8 cellular contexts compared by ENCODE assay signal in genomic region chr5:43482490-43483064, GRCh38. TPM values are rescaled to one million over a fixed set of nuclear protein-coding genes. Genes with fewer than 3 reads are reported as not detected.
A peak's percentile ranks its signal among the peaks of the same experiment; 100 is the strongest.
DNase-seq lines count a peak whose midpoint lies in the region; ATAC-seq and TF ChIP-seq lines count a peak whose summit lies in the region.

No MANE protein-coding gene starts in this region.

- no peak for TF ChIP-seq POLR2A in vagina (IDR thresholded peaks at IDR 0.05)

- H3K27ac ChIP-seq in left lung: peak overlapping the region; percentile 97 to 99
- peak overlapping the region; percentile 98 for H3K27ac ChIP-seq in vagina

- H3K4me3 ChIP-seq in left lung (peak overlapping the region; percentile 67 to 68), vagina (peak overlapping the region; percentile 84 to 94)

- peaks cover 42% of the 10 kb centered on the region for H3K4me1 Mint-ChIP-seq in activated T-helper 2 cell treated with anti-CD3 and anti-CD28 coated beads, Interferon-gamma antibody, Interleukin-2, Interleukin-4, amounts not matched to agents 10 μg/mL and 5 μg/mL and 100 μg/mL, durations not matched to agents 14 hours and 24 hours and 36 hours (ENCODE audit: low read depth)

- no peaks in the 10 kb centered on the region for H3K9me3 Mint-ChIP-seq in activated T-helper 2 cell treated with anti-CD3 and anti-CD28 coated beads, Interferon-gamma antibody, Interleukin-2, Interleukin-4, amounts not matched to agents 10 μg/mL and 5 μg/mL and 100 μg/mL, durations not matched to agents 14 hours and 24 hours and 36 hours

- intact Hi-C loops in activated T-helper 2 cell treated with anti-CD3 and anti-CD28 coated beads, Interferon-gamma antibody, Interleukin-2, Interleukin-4, amounts not matched to agents 10 μg/mL and 5 μg/mL and 100 μg/mL, durations not matched to agents 14 hours and 24 hours and 36 hours (cut with micrococcal nuclease): loop anchor here (2.0 to 10.0 kb wide), 4 partner anchors 170 to 416 kb away; partner anchors contain the start of genes HMGCS1 and NIM1K
- intact Hi-C loops in left lung (cut with DNase I) (loop anchor here in 1 of 2 donors (10.0 kb wide), 1 partner anchor 88 kb away; no protein-coding TSS in a partner anchor), vagina (cut with DNase I) (no loop called here)

- H3K36me3 Mint-ChIP-seq in activated T-helper 2 cell treated with anti-CD3 and anti-CD28 coated beads, Interferon-gamma antibody, Interleukin-2, Interleukin-4, amounts not matched to agents 10 μg/mL and 5 μg/mL and 100 μg/mL, durations not matched to agents 14 hours and 24 hours and 36 hours (ENCODE audit: low read depth): peaks cover 20% of the 10 kb centered on the region

- ATAC-seq in left lung: no peak

- H3K27me3 ChIP-seq in left lung (no peaks in the 10 kb centered on the region), vagina (no peaks in the 10 kb centered on the region)

- in situ Hi-C loops in ACHN (cut with HindIII; ENCODE audit: low pct_ligation_motif_present, low pct_unique_long_range_greater_than_20kb, low sequenced_read_pairs): no loop called here

- H3K9me3 ChIP-seq in left lung (no peaks in the 10 kb centered on the region), vagina (no peaks in the 10 kb centered on the region)

- H3K27me3 Mint-ChIP-seq in activated T-helper 2 cell treated with anti-CD3 and anti-CD28 coated beads, Interferon-gamma antibody, Interleukin-2, Interleukin-4, amounts not matched to agents 10 μg/mL and 5 μg/mL and 100 μg/mL, durations not matched to agents 14 hours and 24 hours and 36 hours (ENCODE audit: low read depth): no peaks in the 10 kb centered on the region

- peak overlapping the region; percentile 99 for H3K27ac Mint-ChIP-seq in activated T-helper 2 cell treated with anti-CD3 and anti-CD28 coated beads, Interferon-gamma antibody, Interleukin-2, Interleukin-4, amounts not matched to agents 10 μg/mL and 5 μg/mL and 100 μg/mL, durations not matched to agents 14 hours and 24 hours and 36 hours

- H3K4me3 Mint-ChIP-seq in activated T-helper 2 cell treated with anti-CD3 and anti-CD28 coated beads, Interferon-gamma antibody, Interleukin-2, Interleukin-4, amounts not matched to agents 10 μg/mL and 5 μg/mL and 100 μg/mL, durations not matched to agents 14 hours and 24 hours and 36 hours (ENCODE audit: low read depth): peak overlapping the region; percentile 93

- no peaks in the 10 kb centered on the region for H3K36me3 ChIP-seq in left lung
- H3K36me3 ChIP-seq in vagina: peaks cover 0 to 3% of the 10 kb centered on the region in 2 donors

- DNase-seq in ACHN: peak; percentile 40
- DNase-seq in HCEC 1CT: peak; percentile 21
- DNase-seq in activated T-helper 2 cell treated with anti-CD3 and anti-CD28 coated beads, Interferon-gamma antibody, Interleukin-2, Interleukin-4, amounts not matched to agents 10 μg/mL and 5 μg/mL and 100 μg/mL, durations not matched to agents 14 hours and 24 hours and 36 hours (ENCODE audit: low spot score): no peak
- DNase-seq in left lung: no peak
- DNase-seq in vagina (ENCODE audit: extremely low spot score in 2 of 2): no peak
- DNase-seq in NCI-H774 (lab: John Stamatoyannopoulos, UW): no peak
- DNase-seq in nucleus accumbens (lab: John Stamatoyannopoulos, UW): no peak
- DNase-seq in DMS153 (lab: John Stamatoyannopoulos, UW): no peak

- TF ChIP-seq CTCF in left lung (IDR thresholded peaks at IDR 0.05) (no peak), vagina (IDR thresholded peaks at IDR 0.05) (no peak)

- H3K4me1 ChIP-seq in left lung: peaks cover 0 to 23% of the 10 kb centered on the region in 2 donors
- peaks cover 23% of the 10 kb centered on the region for H3K4me1 ChIP-seq in vagina

RNA-seq across cellular contexts. Expression of gene TMEM267, which starts 1.1 kb away (rescaled TPM):
- total RNA-seq in activated T-helper 2 cell treated with anti-CD3 and anti-CD28 coated beads, Interferon-gamma antibody, Interleukin-2, Interleukin-4, amounts not matched to agents 10 μg/mL and 5 μg/mL and 100 μg/mL, durations not matched to agents 14 hours and 24 hours and 36 hours: 17.3 and 20.1 TPM in 2 replicates
- total RNA-seq in left lung (10 to 100 TPM; 13.2 to 13.8 TPM), vagina (12.8 TPM)

RNA-seq across cellular contexts. Expression of gene C5orf34, which starts 32.4 kb away (rescaled TPM):
- total RNA-seq in activated T-helper 2 cell treated with anti-CD3 and anti-CD28 coated beads, Interferon-gamma antibody, Interleukin-2, Interleukin-4, amounts not matched to agents 10 μg/mL and 5 μg/mL and 100 μg/mL, durations not matched to agents 14 hours and 24 hours and 36 hours: 6.3 and 8.3 TPM in 2 replicates
- 1 to 10 TPM; 1.8 to 2.2 TPM for total RNA-seq in left lung
- total RNA-seq in vagina: not detected

Comparison
In these comparisons a context has a peak if more than half of its experiments do, and no peak if none do; other contexts are left out.
1. DNase-seq: peak in ACHN (single experiment) and HCEC 1CT (single experiment); none in activated T-helper 2 cell treated with anti-CD3 and anti-CD28 coated beads, Interferon-gamma antibody, Interleukin-2, Interleukin-4, amounts not matched to agents 10 μg/mL and 5 μg/mL and 100 μg/mL, durations not matched to agents 14 hours and 24 hours and 36 hours (single experiment), left lung (0 of 2), vagina (0 of 2), NCI-H774 (single experiment), nucleus accumbens (0 of 56) and DMS153 (single experiment).